ENCODE assay signal across 1 cellular context in genomic region chr7:134946260-134946659, GRCh38.
TF ChIP-seq lines count a peak whose summit lies in the region.

No MANE protein-coding gene starts in this region.

TF ChIP-seq in GM12878, 131 proteins besides CTCF, POLR2A, EP300 and RAD21 (continued from another document):
- TF ChIP-seq, protein P1, sequence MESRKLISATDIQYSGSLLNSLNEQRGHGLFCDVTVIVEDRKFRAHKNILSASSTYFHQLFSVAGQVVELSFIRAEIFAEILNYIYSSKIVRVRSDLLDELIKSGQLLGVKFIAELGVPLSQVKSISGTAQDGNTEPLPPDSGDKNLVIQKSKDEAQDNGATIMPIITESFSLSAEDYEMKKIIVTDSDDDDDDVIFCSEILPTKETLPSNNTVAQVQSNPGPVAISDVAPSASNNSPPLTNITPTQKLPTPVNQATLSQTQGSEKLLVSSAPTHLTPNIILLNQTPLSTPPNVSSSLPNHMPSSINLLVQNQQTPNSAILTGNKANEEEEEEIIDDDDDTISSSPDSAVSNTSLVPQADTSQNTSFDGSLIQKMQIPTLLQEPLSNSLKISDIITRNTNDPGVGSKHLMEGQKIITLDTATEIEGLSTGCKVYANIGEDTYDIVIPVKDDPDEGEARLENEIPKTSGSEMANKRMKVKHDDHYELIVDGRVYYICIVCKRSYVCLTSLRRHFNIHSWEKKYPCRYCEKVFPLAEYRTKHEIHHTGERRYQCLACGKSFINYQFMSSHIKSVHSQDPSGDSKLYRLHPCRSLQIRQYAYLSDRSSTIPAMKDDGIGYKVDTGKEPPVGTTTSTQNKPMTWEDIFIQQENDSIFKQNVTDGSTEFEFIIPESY (IDR thresholded peaks at IDR 0.05) = no peak
- no peak for TF ChIP-seq SUPT20H (IDR thresholded peaks at IDR 0.05; ENCODE audit: borderline replicate concordance, control insufficient read depth, low read depth, low read length)
TF ChIP-seq in GM12878: peak in this region for 2.
